In the genomic region with DNA sequence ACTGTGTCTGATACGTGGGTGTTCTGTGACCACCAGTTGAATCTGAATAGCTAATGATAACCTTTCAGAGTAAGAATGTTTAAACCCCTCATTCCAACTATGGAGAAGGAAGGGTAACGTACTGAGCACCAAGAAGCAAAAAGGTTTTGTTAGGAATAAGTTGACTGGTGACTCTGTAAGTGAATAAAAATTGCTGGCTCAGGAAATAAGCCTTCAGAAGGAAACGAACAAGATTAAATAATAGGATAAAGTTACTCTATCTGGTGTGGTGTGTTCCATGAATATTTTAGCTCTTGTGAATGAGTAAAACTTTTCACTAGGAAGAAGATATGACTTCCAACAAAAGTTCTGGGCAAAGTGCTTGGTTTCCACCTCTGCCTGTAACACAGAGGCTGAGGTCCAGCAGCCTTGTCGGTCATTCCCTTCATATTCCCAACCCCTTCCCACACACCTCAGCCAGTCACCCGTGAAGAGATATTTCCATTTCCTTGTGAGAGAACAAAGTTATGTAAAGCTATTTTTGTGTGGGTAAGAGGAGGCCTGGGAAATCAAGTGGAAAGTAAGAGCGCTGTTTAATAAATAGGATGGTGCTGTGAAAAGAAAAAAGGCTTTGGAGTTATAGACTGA, we compare ENCODE assay signal across 15 cellular contexts. TPM values are rescaled to one million over a fixed set of nuclear protein-coding genes. Genes with fewer than 3 reads are reported as not detected.
DNase-seq lines count a peak whose midpoint lies in the region; ATAC-seq and TF ChIP-seq lines count a peak whose summit lies in the region.
"Had no signal": no experiment of that assay in that cellular context is flagged by ENCODE, and none has a peak within 500 bp of the region (broad histone marks: within the 10 kb centered on the region; RNA-seq: fewer than 3 reads in every experiment).

No MANE protein-coding gene starts in this region.

- peak overlapping the region; percentile 5; the same call in 1 of the 2 replicates for H2BK20ac ChIP-seq in IMR-90 (ENCODE audit: low read depth, low read length)

- H3K9me3 Mint-ChIP-seq in CD4-positive, CD25-positive, alpha-beta regulatory T cell, result peaks cover 0 to 19% (median 7%) of the 10 kb centered on the region in 7 donors
- H3K9me3 Mint-ChIP-seq in activated naive CD8-positive, alpha-beta T cell (ENCODE audit: low read depth), result peaks cover 8% of the 10 kb centered on the region

- no TSS peak for BruUV-seq in IMR-90 (replicated peaks; lab: Mats Ljungman, UMichigan)

- CTCF ChIA-PET in IMR-90 (lab: Yijun Ruan, JAX), result interaction anchor here (1.0 to 1.6 kb wide), 2 partner anchors 14 to 42 kb away, joined by 3 to 5 read pairs; no protein-coding TSS in a partner anchor

- WGBS in IMR-90 (ENCODE audit: extremely low coverage in 2 of 2, insufficient read length in 1 of 2), 2 experiments, result no CpG with 5 or more reads among the region's 6 CpGs
- 79% methylated on average over 3 of the region's 6 CpGs for WGBS in mesenchymal stem cell

- H3K4me2 ChIP-seq in IMR-90 (ENCODE audit: low read depth, low read length) (no peak overlapping the region), mesenchymal stem cell (ENCODE audit: low read length, poor library complexity, severe bottlenecking) (no peak overlapping the region)

- TF ChIP-seq CTCF in IMR-90 (conservative IDR thresholded peaks at IDR 0.05; ENCODE audit: low read depth, low read length), result no peak

- no peak overlapping the region; the same call in 1 of the 2 replicates for H2AK5ac ChIP-seq in IMR-90 (ENCODE audit: low read depth, low read length)
- H2AK5ac ChIP-seq in mesenchymal stem cell (ENCODE audit: low read length, severe bottlenecking), result no peak overlapping the region

- peak overlapping the region; percentile 64 for H3K27ac ChIP-seq in CD4-positive, CD25-positive, alpha-beta regulatory T cell (ENCODE audit: insufficient read depth, low read length, poor library complexity, severe bottlenecking)
- H3K27ac ChIP-seq in IMR-90 (ENCODE audit: insufficient read depth, low read length), result no peak overlapping the region
- H3K27ac ChIP-seq in mesenchymal stem cell (ENCODE audit: low read length, poor library complexity, severe bottlenecking), result peak overlapping the region; percentile 30
- H3K27ac ChIP-seq: HL-60 had no signal

- H2BK15ac ChIP-seq in IMR-90 (ENCODE audit: low read depth, low read length) (no peak overlapping the region; the same call in 2 of the 3 replicates), mesenchymal stem cell (ENCODE audit: low read depth, poor library complexity, severe bottlenecking) (no peak overlapping the region)

- peaks cover 31% of the 10 kb centered on the region for H3K4me1 ChIP-seq in CD4-positive, CD25-positive, alpha-beta regulatory T cell (ENCODE audit: control insufficient read depth, insufficient read depth, low read length, poor library complexity, severe bottlenecking)
- peaks cover 4% of the 10 kb centered on the region for H3K4me1 ChIP-seq in IMR-90 (ENCODE audit: control insufficient read depth, insufficient read depth, low read length)
- peaks cover 2% of the 10 kb centered on the region for H3K4me1 ChIP-seq in mesenchymal stem cell (ENCODE audit: control insufficient read depth, insufficient read depth, low read depth, low read length)

- H2BK5ac ChIP-seq in IMR-90 (ENCODE audit: low read depth, low read length, poor library complexity, severe bottlenecking) (no peak overlapping the region), mesenchymal stem cell (ENCODE audit: low read depth, low read length, poor library complexity, severe bottlenecking) (no peak overlapping the region)

- no peaks in the 10 kb centered on the region; the same call in 1 of the 2 replicates for H3K9me1 ChIP-seq in IMR-90 (ENCODE audit: insufficient read depth, low read length)

- H3K27ac Mint-ChIP-seq in CD4-positive, CD25-positive, alpha-beta regulatory T cell, result peak overlapping the region; percentile 77 to 88 (median 81)
- H3K27ac Mint-ChIP-seq in activated naive CD8-positive, alpha-beta T cell, result peak overlapping the region; percentile 75
- H3K27ac Mint-ChIP-seq: H9 had no signal

- no peak overlapping the region for H3K9ac ChIP-seq in IMR-90 (ENCODE audit: low read depth, low read length)
- no peak overlapping the region for H3K9ac ChIP-seq in mesenchymal stem cell (ENCODE audit: low read length)

- H3K56ac ChIP-seq in IMR-90 (ENCODE audit: extremely low read depth, insufficient read depth, low read length), result no peak overlapping the region

- no peaks in the 10 kb centered on the region for H3K36me3 ChIP-seq in CD4-positive, CD25-positive, alpha-beta regulatory T cell (ENCODE audit: control insufficient read depth, insufficient read depth, low read length)
- H3K36me3 ChIP-seq in IMR-90 (ENCODE audit: control insufficient read depth, insufficient read depth, low read length) (no peaks in the 10 kb centered on the region), mesenchymal stem cell (ENCODE audit: control insufficient read depth in 1 of 2, insufficient read depth in 2 of 2, low read depth in 1 of 2, low read length in 2 of 2) (no peaks in the 10 kb centered on the region)

- no peak overlapping the region for H3K23ac ChIP-seq in IMR-90 (ENCODE audit: low read depth, low read length)
- no peak overlapping the region for H3K23ac ChIP-seq in mesenchymal stem cell (ENCODE audit: low read length in 2 of 2)

- peaks cover 11% of the 10 kb centered on the region for H3K36me3 Mint-ChIP-seq in CD4-positive, CD25-positive, alpha-beta regulatory T cell
- peaks cover 3% of the 10 kb centered on the region for H3K36me3 Mint-ChIP-seq in activated naive CD8-positive, alpha-beta T cell

- intact Hi-C loops in IMR-90 (cut with micrococcal nuclease), result no loop called here

- no peak overlapping the region for H2BK12ac ChIP-seq in mesenchymal stem cell (ENCODE audit: low read length in 2 of 2)

- DNase-seq in CD4-positive, CD25-positive, alpha-beta regulatory T cell, result no peak
- DNase-seq in IMR-90 (no peak), mesenchymal stem cell (no peak), midbrain (lab: John Stamatoyannopoulos, UW) (no peak), SKM-1 treated with dmso at 0.1 percent for 144 hours (lab: John Stamatoyannopoulos, UW; ENCODE audit: unreplicated experiment) (no peak), SHP77 treated with DMSO at 0.1 percent for 48 hours (lab: John Stamatoyannopoulos, UW) (no peak)
- DNase-seq: activated gamma-delta T cell, H9, hippocampal formation, substantia nigra had no signal

- H3K27me3 Mint-ChIP-seq in CD4-positive, CD25-positive, alpha-beta regulatory T cell, result no peaks in the 10 kb centered on the region
- no peaks in the 10 kb centered on the region for H3K27me3 Mint-ChIP-seq in activated naive CD8-positive, alpha-beta T cell

- no peak overlapping the region for H2AFZ ChIP-seq in IMR-90 (replicated peaks; ENCODE audit: low read length, poor library complexity)
- H2AFZ ChIP-seq in mesenchymal stem cell (ENCODE audit: low read depth, low read length), result no peak overlapping the region

- H3K14ac ChIP-seq in IMR-90 (replicated peaks; ENCODE audit: low read depth, low read length) (no peak overlapping the region; the same call in 1 of the 2 replicates), mesenchymal stem cell (ENCODE audit: low read length in 2 of 2) (no peak overlapping the region)

- no peak for TF ChIP-seq RAD21 in IMR-90 (IDR thresholded peaks at IDR 0.05; ENCODE audit: low read length)

- H3K18ac ChIP-seq in IMR-90 (ENCODE audit: low read depth, low read length) (peak overlapping the region; percentile 54; the same call in 1 of the 2 replicates), mesenchymal stem cell (ENCODE audit: low read depth in 1 of 2, low read length in 2 of 2) (no peak overlapping the region)

- H4K20me1 ChIP-seq in IMR-90 (ENCODE audit: insufficient read depth, low read length), result no peaks in the 10 kb centered on the region

- H2AK9ac ChIP-seq in IMR-90 (replicated peaks; ENCODE audit: low read depth, low read length, poor library complexity), result no peak overlapping the region

- H4K5ac ChIP-seq in IMR-90 (ENCODE audit: low read depth, low read length), result peak overlapping the region; percentile 12; the same call in 1 of the 2 replicates

- H3K79me1 ChIP-seq in IMR-90 (ENCODE audit: low read depth in 1 of 2, low read length in 2 of 2), result no peaks in the 10 kb centered on the region
- H3K79me1 ChIP-seq in mesenchymal stem cell (replicated peaks; ENCODE audit: low read length, poor library complexity, severe bottlenecking), result no peaks in the 10 kb centered on the region

- no peak overlapping the region for H3K4ac ChIP-seq in IMR-90 (ENCODE audit: low read depth, low read length)
- H3K4ac ChIP-seq in mesenchymal stem cell (ENCODE audit: low read depth in 1 of 2, low read length in 2 of 2), result no peak overlapping the region

- dilution Hi-C loops in IMR-90 (cut with HindIII; ENCODE audit: low sequenced_read_pairs, unreplicated experiment), result no loop called here

- H3K4me3 Mint-ChIP-seq in CD4-positive, CD25-positive, alpha-beta regulatory T cell, result peak overlapping the region; percentile 20 to 61 (median 52)
- H3K4me3 Mint-ChIP-seq in activated naive CD8-positive, alpha-beta T cell, result no peak overlapping the region
- H3K4me3 Mint-ChIP-seq: H9 had no signal

- no peak overlapping the region for H2BK120ac ChIP-seq in IMR-90 (ENCODE audit: low read depth, low read length)
- no peak overlapping the region for H2BK120ac ChIP-seq in mesenchymal stem cell (ENCODE audit: low read depth, low read length)

- no peak for ATAC-seq in CD4-positive, CD25-positive, alpha-beta regulatory T cell (ENCODE audit: low read depth in 2 of 2)
- ATAC-seq in IMR-90 (ENCODE audit: low read depth), result no peak
- no peak for ATAC-seq in GM18870 (IDR thresholded peaks at IDR 0.05; ENCODE audit: unreplicated experiment)
- ATAC-seq: esophagus mucosa had no signal

- no peak for TF ChIP-seq POLR2A in IMR-90 (IDR thresholded peaks at IDR 0.05; ENCODE audit: low read depth, low read length)

- POLR2A ChIA-PET in IMR-90 (lab: Charles Lee; ENCODE audit: unreplicated experiment), result no interaction called here

- in situ Hi-C loops in IMR-90 (cut with MboI; ENCODE audit: low sequenced_read_pairs), result no loop called here

- H3K27me3 ChIP-seq in CD4-positive, CD25-positive, alpha-beta regulatory T cell (ENCODE audit: control insufficient read depth, insufficient read depth, low read length), result no peaks in the 10 kb centered on the region
- H3K27me3 ChIP-seq in IMR-90 (ENCODE audit: control insufficient read depth, insufficient read depth, low read length) (no peaks in the 10 kb centered on the region), mesenchymal stem cell (ENCODE audit: control insufficient read depth in 1 of 2, insufficient read depth in 1 of 2, low read length in 2 of 2) (no peaks in the 10 kb centered on the region)

- peak overlapping the region; percentile 30 to 31; a peak in 1 of 4 replicates for H4K8ac ChIP-seq in IMR-90 (ENCODE audit: low read depth in 2 of 2, low read length in 2 of 2)
- H4K8ac ChIP-seq in mesenchymal stem cell (ENCODE audit: low read length), result no peak overlapping the region

- H3K4me3 ChIP-seq in CD4-positive, CD25-positive, alpha-beta regulatory T cell (ENCODE audit: low read depth, low read length), result peak overlapping the region; percentile 71
- no peak overlapping the region for H3K4me3 ChIP-seq in IMR-90 (ENCODE audit: insufficient read depth, low read depth, low read length)
- no peak overlapping the region for H3K4me3 ChIP-seq in mesenchymal stem cell (ENCODE audit: insufficient read depth in 1 of 2, low read depth in 1 of 2, low read length in 2 of 2)
- H3K4me3 ChIP-seq: skin epidermis had no signal

- H3K4me1 Mint-ChIP-seq in CD4-positive, CD25-positive, alpha-beta regulatory T cell, result peaks cover 21 to 61% (median 38%) of the 10 kb centered on the region in 4 donors
- peaks cover 46% of the 10 kb centered on the region for H3K4me1 Mint-ChIP-seq in activated naive CD8-positive, alpha-beta T cell (ENCODE audit: low read depth)
- H3K4me1 Mint-ChIP-seq: H9 had no signal

- H4K91ac ChIP-seq in IMR-90 (ENCODE audit: insufficient read depth, low read depth, low read length), result no peak overlapping the region
- no peak overlapping the region for H4K91ac ChIP-seq in mesenchymal stem cell (ENCODE audit: low read length)

- peaks cover 0 to 2% of the 10 kb centered on the region in 2 experiments for H3K9me3 ChIP-seq in CD4-positive, CD25-positive, alpha-beta regulatory T cell (ENCODE audit: control insufficient read depth in 2 of 2, low read length in 2 of 2)
- H3K9me3 ChIP-seq in IMR-90 (ENCODE audit: control insufficient read depth, insufficient read depth, low read length) (no peaks in the 10 kb centered on the region), mesenchymal stem cell (ENCODE audit: control insufficient read depth, low read length) (no peaks in the 10 kb centered on the region)

RNA-seq across cellular contexts. Expression of gene ARF6, which starts 47.1 kb away (rescaled TPM):
- total RNA-seq in CD4-positive, CD25-positive, alpha-beta regulatory T cell, result 94.6 TPM
- 100 to 1,000 TPM; 148 to 171 (median 153) TPM for polyA plus RNA-seq in CD4-positive, CD25-positive, alpha-beta regulatory T cell
- 40.1 and 65.8 TPM in 2 replicates for total RNA-seq in IMR-90 (2012; rRNA removed)
- 28.8 and 32.1 TPM in 2 replicates for polyA plus RNA-seq in IMR-90 (2012; rRNA removed)
- 22.1 and 31.2 TPM in 2 replicates for polyA plus RNA-seq in IMR-90 (2012; cell fraction: cytosol; rRNA removed)
- 16.1 and 17.6 TPM in 2 replicates for polyA plus RNA-seq in IMR-90 (2012; cell fraction: nucleus; rRNA removed; ENCODE audit: low replicate concordance)
- polyA plus RNA-seq in mesenchymal stem cell (2013, experiment 1 of 2), result 48.0 TPM
- polyA plus RNA-seq in mesenchymal stem cell (2013, experiment 2 of 2), result 49.0 TPM
